18 cellular contexts compared by ENCODE assay signal in genomic region chr5:128644863-128645262, GRCh38.
A peak's percentile ranks its signal among the peaks of the same experiment; 100 is the strongest.
DNase-seq lines count a peak whose midpoint lies in the region; ATAC-seq and TF ChIP-seq lines count a peak whose summit lies in the region.
"Had no signal": no experiment of that assay in that cellular context is flagged by ENCODE, and none has a peak within 500 bp of the region (broad histone marks: within the 10 kb centered on the region; RNA-seq: fewer than 3 reads in every experiment).

No MANE protein-coding gene starts in this region.

- H2BK120ac ChIP-seq in IMR-90 (ENCODE audit: low read depth, low read length): peak overlapping the region; percentile 71

- no peak overlapping the region for H3K4me3 ChIP-seq in IMR-90 (ENCODE audit: insufficient read depth, low read depth, low read length)
- peak overlapping the region; percentile 6 for H3K4me3 ChIP-seq in astrocyte of the spinal cord (ENCODE audit: low read depth, low read length)
- H3K4me3 ChIP-seq in hepatocyte: no peak overlapping the region
- H3K4me3 ChIP-seq: gastrocnemius medialis, prostate gland, SJCRH30, upper lobe of left lung had no signal

- ATAC-seq in IMR-90 (ENCODE audit: low read depth) (peak; percentile 84), GM19395 (IDR thresholded peaks at IDR 0.05; ENCODE audit: unreplicated experiment) (no peak), GM21737 (IDR thresholded peaks at IDR 0.05; ENCODE audit: unreplicated experiment) (no peak), HG03565 (IDR thresholded peaks at IDR 0.05; ENCODE audit: unreplicated experiment) (no peak)
- ATAC-seq: gastrocnemius medialis; stimulated activated effector memory CD8-positive, alpha-beta T cell treated with anti-CD3 and anti-CD28 coated beads, Interleukin-12 subunit alpha, Interleukin-12 subunit beta, amount 100 ng/mL, for 72 hours had no signal

- H3K9me3 ChIP-seq in IMR-90 (ENCODE audit: control insufficient read depth, insufficient read depth, low read length) (no peaks in the 10 kb centered on the region), hepatocyte (ENCODE audit: low read depth) (no peaks in the 10 kb centered on the region)
- H3K9me3 ChIP-seq: gastrocnemius medialis, prostate gland, SJCRH30, upper lobe of left lung had no signal

- dilution Hi-C loops in IMR-90 (cut with HindIII; ENCODE audit: low sequenced_read_pairs, unreplicated experiment): no loop called here

- no peak overlapping the region for H3K9ac ChIP-seq in IMR-90 (ENCODE audit: low read depth, low read length)

- H4K91ac ChIP-seq in IMR-90 (ENCODE audit: insufficient read depth, low read depth, low read length): peak overlapping the region; percentile 26; the same call in 1 of the 2 replicates

- no peak for TF ChIP-seq POLR2A in IMR-90 (IDR thresholded peaks at IDR 0.05; ENCODE audit: low read depth, low read length)

- H2AK5ac ChIP-seq in IMR-90 (ENCODE audit: low read depth, low read length): no peak overlapping the region

- POLR2A ChIA-PET in IMR-90 (lab: Charles Lee; ENCODE audit: unreplicated experiment): interaction anchor here (0.5 kb wide), 1 partner anchor 124 kb away, joined by 3 read pairs; no protein-coding TSS in a partner anchor

- H2BK20ac ChIP-seq in IMR-90 (ENCODE audit: low read depth, low read length): peak overlapping the region; percentile 87; the same call in 1 of the 2 replicates

- no peak overlapping the region for H2AK9ac ChIP-seq in IMR-90 (replicated peaks; ENCODE audit: low read depth, low read length, poor library complexity)

- no peak for TF ChIP-seq RAD21 in IMR-90 (IDR thresholded peaks at IDR 0.05; ENCODE audit: low read length)

- in situ Hi-C loops in IMR-90 (cut with MboI; ENCODE audit: low sequenced_read_pairs) (no loop called here), astrocyte of the spinal cord (cut with HindIII; ENCODE audit: low sequenced_read_pairs) (no loop called here)

- H4K8ac ChIP-seq in IMR-90 (ENCODE audit: low read depth in 2 of 2, low read length in 2 of 2): peak overlapping the region in 1 of 2 experiments; percentile 59; a peak in 2 of 4 replicates

- no peaks in the 10 kb centered on the region for H3K79me2 ChIP-seq in hepatocyte

- intact Hi-C loops in IMR-90 (cut with micrococcal nuclease): loop anchor here (10.0 kb wide), 1 partner anchor 110 kb away; the partner anchor contains the start of gene FBN2

- peak overlapping the region; percentile 94 for H2BK5ac ChIP-seq in IMR-90 (ENCODE audit: low read depth, low read length, poor library complexity, severe bottlenecking)

- no peaks in the 10 kb centered on the region for H3K9me2 ChIP-seq in hepatocyte (replicated peaks; ENCODE audit: insufficient read depth)

- H3K18ac ChIP-seq in IMR-90 (ENCODE audit: low read depth, low read length): 0 out of 2 replicates have a peak overlapping the region, but pooled peaks have one; percentile 1

- no peaks in the 10 kb centered on the region for H3K9me1 ChIP-seq in IMR-90 (ENCODE audit: insufficient read depth, low read length)

- no peaks in the 10 kb centered on the region for H3K79me1 ChIP-seq in IMR-90 (ENCODE audit: low read depth in 1 of 2, low read length in 2 of 2)

- no peak overlapping the region for H4K5ac ChIP-seq in IMR-90 (ENCODE audit: low read depth, low read length)

- no TSS peak for BruUV-seq in IMR-90 (replicated peaks; lab: Mats Ljungman, UMichigan)

- WGBS in IMR-90 (ENCODE audit: extremely low coverage in 2 of 2, insufficient read length in 1 of 2), 2 experiments: no CpG with 5 or more reads among the region's 4 CpGs
- WGBS in hepatocyte (ENCODE audit: low lambda C conversion rate, missing lambda C conversion rate): 54% methylated on average over 4 of the region's 4 CpGs

- no peak for TF ChIP-seq CTCF in AG09319 (IDR thresholded peaks at IDR 0.05; ENCODE audit: low read depth, low read length)
- no peak for TF ChIP-seq CTCF in IMR-90 (conservative IDR thresholded peaks at IDR 0.05; ENCODE audit: low read depth, low read length)
- TF ChIP-seq CTCF in astrocyte of the spinal cord (IDR thresholded peaks at IDR 0.05; ENCODE audit: low read depth, low read length): no peak
- TF ChIP-seq CTCF in hepatocyte (IDR thresholded peaks at IDR 0.05; ENCODE audit: poor library complexity): no peak

- H3K56ac ChIP-seq in IMR-90 (ENCODE audit: extremely low read depth, insufficient read depth, low read length): no peak overlapping the region

- peak overlapping the region; percentile 49 for H3K4me2 ChIP-seq in IMR-90 (ENCODE audit: low read depth, low read length)
- peak overlapping the region; percentile 43 for H3K4me2 ChIP-seq in hepatocyte

- 0 out of 2 replicates have a peak overlapping the region, but pooled peaks have one; percentile 42 for H3K4ac ChIP-seq in IMR-90 (ENCODE audit: low read depth, low read length)

- DNase-seq in AG09319 (ENCODE audit: extremely low read depth, low read depth) (peak; percentile 27), IMR-90 (peak; percentile 96), astrocyte of the spinal cord (ENCODE audit: low read depth, low spot score) (peak; percentile 63), hepatocyte (ENCODE audit: low spot score) (no peak), activated gamma-delta T cell (lab: John Stamatoyannopoulos, UW) (no peak)
- DNase-seq: activated naive CD4-positive, alpha-beta T cell treated with anti-CD3 and anti-CD28 coated beads for 36 hours; AML-193; gastrocnemius medialis; immature natural killer cell; KG1; NCI-H2081; SJCRH30; upper lobe of left lung had no signal

- H2BK15ac ChIP-seq in IMR-90 (ENCODE audit: low read depth, low read length): no peak overlapping the region

- H2AFZ ChIP-seq in IMR-90 (replicated peaks; ENCODE audit: low read length, poor library complexity) (no peak overlapping the region), hepatocyte (no peak overlapping the region)

- H3K4me1 ChIP-seq in IMR-90 (ENCODE audit: control insufficient read depth, insufficient read depth, low read length) (peaks cover 2% of the 10 kb centered on the region; the same call in 1 of the 2 replicates), hepatocyte (ENCODE audit: insufficient read depth) (no peaks in the 10 kb centered on the region)
- H3K4me1 ChIP-seq: gastrocnemius medialis, prostate gland, SJCRH30, upper lobe of left lung had no signal

- CTCF ChIA-PET in IMR-90 (lab: Yijun Ruan, JAX): interaction anchor here (0.6 to 1.6 kb wide), 5 partner anchors 10 to 325 kb away, joined by 3 to 7 read pairs (median 3); no protein-coding TSS in a partner anchor

- peak overlapping the region; percentile 57; the same call in 1 of the 2 replicates for H3K27ac ChIP-seq in IMR-90 (ENCODE audit: insufficient read depth, low read length)
- peak overlapping the region; percentile 1 for H3K27ac ChIP-seq in hepatocyte
- H3K27ac ChIP-seq: gastrocnemius medialis, prostate gland, SJCRH30, upper lobe of left lung had no signal

- no peak overlapping the region for H3K14ac ChIP-seq in IMR-90 (replicated peaks; ENCODE audit: low read depth, low read length)

- no peak overlapping the region for H3K23ac ChIP-seq in IMR-90 (ENCODE audit: low read depth, low read length)

- H4K20me1 ChIP-seq in IMR-90 (ENCODE audit: insufficient read depth, low read length) (no peaks in the 10 kb centered on the region), hepatocyte (ENCODE audit: insufficient read depth, poor library complexity, severe bottlenecking) (no peaks in the 10 kb centered on the region)

- H3K27me3 ChIP-seq in IMR-90 (ENCODE audit: control insufficient read depth, insufficient read depth, low read length) (no peaks in the 10 kb centered on the region), hepatocyte (no peaks in the 10 kb centered on the region)
- H3K27me3 ChIP-seq: gastrocnemius medialis, upper lobe of left lung had no signal

- H3K36me3 ChIP-seq in IMR-90 (ENCODE audit: control insufficient read depth, insufficient read depth, low read length) (no peaks in the 10 kb centered on the region), hepatocyte (replicated peaks; ENCODE audit: insufficient read depth, low read depth) (no peaks in the 10 kb centered on the region)
- H3K36me3 ChIP-seq: gastrocnemius medialis, prostate gland, SJCRH30, upper lobe of left lung had no signal

TF ChIP-seq in IMR-90, 13 proteins besides CTCF, POLR2A, EP300 and RAD21:
- peak; percentile 32; the same call in 1 of the 2 replicates for TF ChIP-seq MAFK (IDR thresholded peaks at IDR 0.05; ENCODE audit: low read depth, low read length)
- no peak for TF ChIP-seq ELK1 (IDR thresholded peaks at IDR 0.05; ENCODE audit: borderline replicate concordance, low read depth, low read length)
- TF ChIP-seq NFE2L2 (IDR thresholded peaks at IDR 0.05; ENCODE audit: low read depth, low read length): no peak
- no peak for TF ChIP-seq MXI1 (IDR thresholded peaks at IDR 0.05; ENCODE audit: borderline replicate concordance, low read depth, low read length)
- TF ChIP-seq RFX5 (IDR thresholded peaks at IDR 0.05; ENCODE audit: low read depth, low read length): no peak
- peak; percentile 58 for TF ChIP-seq FOS (IDR thresholded peaks at IDR 0.05; ENCODE audit: low read depth, low read length)
- no peak for TF ChIP-seq CHD1 (IDR thresholded peaks at IDR 0.05; ENCODE audit: low read depth, low read length)
- no peak for TF ChIP-seq SMC3 (IDR thresholded peaks at IDR 0.05; ENCODE audit: low read depth, low read length)
- no peak for TF ChIP-seq MAZ (IDR thresholded peaks at IDR 0.05; ENCODE audit: borderline replicate concordance, low read depth, low read length)
- TF ChIP-seq BHLHE40 (IDR thresholded peaks at IDR 0.05; ENCODE audit: low read depth, low read length): peak; percentile 46
- no peak for TF ChIP-seq USF2 (IDR thresholded peaks at IDR 0.05; ENCODE audit: low read depth, low read length)
- TF ChIP-seq CEBPB (IDR thresholded peaks at IDR 0.05; ENCODE audit: low read depth, low read length): peak; percentile 38; the same call in 1 of the 2 replicates
- TF ChIP-seq RCOR1 (IDR thresholded peaks at IDR 0.05; ENCODE audit: insufficient replicate concordance, low read length): no peak

Comparison
In these comparisons a context has a peak if more than half of its experiments do, and no peak if none do; other contexts are left out.
1. DNase-seq: peak in AG09319 (single experiment), IMR-90 (single experiment) and astrocyte of the spinal cord (single experiment); none in hepatocyte (single experiment) and activated gamma-delta T cell (single experiment).